9 cellular contexts compared by ENCODE assay signal in genomic region chr4:170097681-170098080, GRCh38.
"Had no signal": no experiment of that assay in that cellular context is flagged by ENCODE, and none has a peak within 500 bp of the region (broad histone marks: within the 10 kb centered on the region; RNA-seq: fewer than 3 reads in every experiment).

No MANE protein-coding gene starts in this region.

- H3K4me2 ChIP-seq: GM23338 had no signal

- H3K4me3 Mint-ChIP-seq: GM23338, H9, HFFc6 had no signal

- H3K27ac ChIP-seq: GM23248 had no signal

- DNase-seq: GM23248, GOT3, H7, H9, HCEC 1CT, HFFc6 had no signal

- H3K36me3 ChIP-seq: HAP-1 had no signal

- H2AFZ ChIP-seq: GM23248, GM23338 had no signal

- H3K9me3 ChIP-seq: HAP-1 had no signal

- H3K9me3 Mint-ChIP-seq: HFFc6 had no signal

- H3K9ac ChIP-seq: GM23248 had no signal

- H3K4me3 ChIP-seq: GM23248, GM23338, HAP-1 had no signal

- H3K27ac Mint-ChIP-seq: GM23338, H9, HFFc6 had no signal

- ATAC-seq: GM23338, HCT116 had no signal
